1 cellular context compared by ENCODE assay signal in genomic region chr20:41540459-41540858, GRCh38.
TF ChIP-seq lines count a peak whose summit lies in the region.

No MANE protein-coding gene starts in this region.

TF ChIP-seq in HepG2, 621 proteins besides CTCF, POLR2A, EP300 and RAD21 (continued from another document and continues in another):
- TF ChIP-seq HOMEZ (CRISPR knock-in tag; IDR thresholded peaks at IDR 0.05; ENCODE audit: low read depth) (peak; percentile 16; the same call in 1 of the 2 replicates), AGO1 (IDR thresholded peaks at IDR 0.05; ENCODE audit: low read depth, low read length, poor library complexity, severe bottlenecking) (no peak), STAG1 (CRISPR knock-in tag; IDR thresholded peaks at IDR 0.05) (peak; percentile 19; the same call in 1 of the 2 replicates), FIP1L1 (IDR thresholded peaks at IDR 0.05; ENCODE audit: borderline replicate concordance, insufficient read depth, low read depth, low read length) (no peak), PATZ1 (CRISPR knock-in tag; IDR thresholded peaks at IDR 0.05) (0 out of 2 replicates have a peak, but pooled peaks have one; percentile 24), NFAT5 (CRISPR knock-in tag; IDR thresholded peaks at IDR 0.05) (no peak), ZNF138 (CRISPR knock-in tag; IDR thresholded peaks at IDR 0.05; ENCODE audit: low read depth) (no peak), MXD1 (CRISPR knock-in tag; IDR thresholded peaks at IDR 0.05) (no peak), KMT2A (CRISPR knock-in tag; IDR thresholded peaks at IDR 0.05) (0 out of 2 replicates have a peak, but pooled peaks have one; percentile 38), ZNF597 (CRISPR knock-in tag; IDR thresholded peaks at IDR 0.05) (no peak), ZFP41 (CRISPR knock-in tag; IDR thresholded peaks at IDR 0.05; ENCODE audit: borderline replicate concordance) (no peak), ZNF451 (CRISPR knock-in tag; IDR thresholded peaks at IDR 0.05) (no peak), SNAPC2 (CRISPR knock-in tag; IDR thresholded peaks at IDR 0.05) (no peak), JARID2 (CRISPR knock-in tag; IDR thresholded peaks at IDR 0.05; ENCODE audit: insufficient replicate concordance) (peak; percentile 30), STAT6 (CRISPR knock-in tag; IDR thresholded peaks at IDR 0.05; ENCODE audit: borderline replicate concordance) (no peak), MYPOP (CRISPR knock-in tag; IDR thresholded peaks at IDR 0.05) (no peak), TBX2 (CRISPR knock-in tag; IDR thresholded peaks at IDR 0.05; ENCODE audit: borderline replicate concordance) (peak; percentile 45; the same call in 1 of the 2 replicates), ZNF235 (CRISPR knock-in tag; IDR thresholded peaks at IDR 0.05; ENCODE audit: borderline replicate concordance) (no peak), MATR3 (CRISPR knock-in tag; IDR thresholded peaks at IDR 0.05) (no peak), ATF5 (CRISPR knock-in tag; IDR thresholded peaks at IDR 0.05; ENCODE audit: low read depth) (no peak), CREM (IDR thresholded peaks at IDR 0.05) (no peak), CREM (CRISPR knock-in tag; IDR thresholded peaks at IDR 0.05) (no peak), ZNF224 (CRISPR knock-in tag; IDR thresholded peaks at IDR 0.05) (no peak), RBAK (CRISPR knock-in tag; IDR thresholded peaks at IDR 0.05) (no peak), ZNF501 (CRISPR knock-in tag; IDR thresholded peaks at IDR 0.05) (no peak), E2F5 (CRISPR knock-in tag; conservative IDR thresholded peaks at IDR 0.05) (no peak), FOXC1 (CRISPR knock-in tag; IDR thresholded peaks at IDR 0.05; ENCODE audit: borderline replicate concordance) (no peak), GMEB2 (CRISPR knock-in tag; IDR thresholded peaks at IDR 0.05; ENCODE audit: low read depth) (no peak), EHMT2 (IDR thresholded peaks at IDR 0.05; ENCODE audit: borderline replicate concordance, low read depth, low read length) (no peak), HMGXB4 (CRISPR knock-in tag; IDR thresholded peaks at IDR 0.05; ENCODE audit: borderline replicate concordance in 1 of 2, low read depth in 1 of 2) (0 out of 4 replicates have a peak, but pooled peaks of 1 of the 2 experiments have one; percentile 18), SALL2 (CRISPR knock-in tag; IDR thresholded peaks at IDR 0.05) (no peak), RFX1 (IDR thresholded peaks at IDR 0.05) (no peak), MEIS1 (CRISPR knock-in tag; IDR thresholded peaks at IDR 0.05; ENCODE audit: borderline replicate concordance) (no peak), ZNF792 (CRISPR knock-in tag; IDR thresholded peaks at IDR 0.05) (no peak), KMT2B (CRISPR knock-in tag; IDR thresholded peaks at IDR 0.05) (no peak), ZBTB7A (CRISPR knock-in tag; IDR thresholded peaks at IDR 0.05) (no peak), ZNF703 (CRISPR knock-in tag; IDR thresholded peaks at IDR 0.05; ENCODE audit: borderline replicate concordance) (no peak), GATAD2A (CRISPR knock-in tag; IDR thresholded peaks at IDR 0.05) (peak; percentile 61), STAT5B (CRISPR knock-in tag; IDR thresholded peaks at IDR 0.05) (0 out of 2 replicates have a peak, but pooled peaks have one; percentile 30)
